In genomic region chr7:70830426-70830825, GRCh38 we compare ENCODE assay signal across 1 cellular context.
TF ChIP-seq lines count a peak whose summit lies in the region.

No MANE protein-coding gene starts in this region.

TF ChIP-seq in HepG2, 621 proteins besides CTCF, POLR2A, EP300 and RAD21 (continued from another document and continues in another):
- TF ChIP-seq ZNF512 (CRISPR knock-in tag; IDR thresholded peaks at IDR 0.05) (no peak), MIER2 (CRISPR knock-in tag; IDR thresholded peaks at IDR 0.05) (no peak), TOPORS (CRISPR knock-in tag; IDR thresholded peaks at IDR 0.05) (no peak), ETV6 (CRISPR knock-in tag; conservative IDR thresholded peaks at IDR 0.05) (no peak), ZBTB46 (CRISPR knock-in tag; IDR thresholded peaks at IDR 0.05; ENCODE audit: borderline replicate concordance) (no peak), HMGXB3 (CRISPR knock-in tag; IDR thresholded peaks at IDR 0.05; ENCODE audit: borderline replicate concordance) (no peak), POLR2AphosphoS2 (IDR thresholded peaks at IDR 0.05; ENCODE audit: low read depth, low read length) (no peak), SIN3A (IDR thresholded peaks at IDR 0.05; ENCODE audit: borderline replicate concordance, low read depth, low read length) (no peak), SNAI1 (CRISPR knock-in tag; IDR thresholded peaks at IDR 0.05; ENCODE audit: borderline replicate concordance) (no peak), ZNF773 (CRISPR knock-in tag; IDR thresholded peaks at IDR 0.05; ENCODE audit: borderline replicate concordance) (no peak), PAXIP1 (CRISPR knock-in tag; conservative IDR thresholded peaks at IDR 0.05) (peak; percentile 84), ZFY (CRISPR knock-in tag; IDR thresholded peaks at IDR 0.05) (no peak), MAZ (IDR thresholded peaks at IDR 0.05; ENCODE audit: borderline replicate concordance, low read depth, low read length) (no peak), MAZ (CRISPR knock-in tag; IDR thresholded peaks at IDR 0.05; ENCODE audit: low read depth) (no peak), DNMT3B (CRISPR knock-in tag; conservative IDR thresholded peaks at IDR 0.05) (no peak), ZFP41 (CRISPR knock-in tag; IDR thresholded peaks at IDR 0.05; ENCODE audit: borderline replicate concordance) (no peak), EEA1 (CRISPR knock-in tag; IDR thresholded peaks at IDR 0.05; ENCODE audit: borderline replicate concordance) (no peak), ZNF431 (CRISPR knock-in tag; IDR thresholded peaks at IDR 0.05; ENCODE audit: borderline replicate concordance, low read depth) (no peak), ZNF605 (CRISPR knock-in tag; IDR thresholded peaks at IDR 0.05) (no peak), CHCHD3 (CRISPR knock-in tag; IDR thresholded peaks at IDR 0.05) (no peak), ZMAT5 (CRISPR knock-in tag; IDR thresholded peaks at IDR 0.05; ENCODE audit: borderline replicate concordance, low read depth) (no peak), MEIS1 (CRISPR knock-in tag; IDR thresholded peaks at IDR 0.05; ENCODE audit: borderline replicate concordance) (0 out of 2 replicates have a peak, but pooled peaks have one; percentile 38), SNAPC4 (CRISPR knock-in tag; IDR thresholded peaks at IDR 0.05) (no peak), PREB (CRISPR knock-in tag; IDR thresholded peaks at IDR 0.05) (no peak), SMC3 (IDR thresholded peaks at IDR 0.05; ENCODE audit: low read length) (no peak), IRF9 (CRISPR knock-in tag; IDR thresholded peaks at IDR 0.05; ENCODE audit: borderline replicate concordance) (no peak), FOXJ3 (CRISPR knock-in tag; IDR thresholded peaks at IDR 0.05; ENCODE audit: borderline replicate concordance) (peak; percentile 78; the same call in 1 of the 2 replicates), IKZF1 (IDR thresholded peaks at IDR 0.05) (no peak), ZNF3 (CRISPR knock-in tag; IDR thresholded peaks at IDR 0.05) (no peak), ZNF550 (CRISPR knock-in tag; IDR thresholded peaks at IDR 0.05; ENCODE audit: borderline replicate concordance) (no peak), HHEX (CRISPR knock-in tag; IDR thresholded peaks at IDR 0.05) (0 out of 2 replicates have a peak, but pooled peaks have one; percentile 19), ZBTB43 (CRISPR knock-in tag; conservative IDR thresholded peaks at IDR 0.05) (no peak), ZNF563 (CRISPR knock-in tag; IDR thresholded peaks at IDR 0.05) (no peak), TEF (CRISPR knock-in tag; IDR thresholded peaks at IDR 0.05) (no peak), ZNF275 (CRISPR knock-in tag; IDR thresholded peaks at IDR 0.05; ENCODE audit: borderline replicate concordance) (no peak), NKX3-1 (CRISPR knock-in tag; IDR thresholded peaks at IDR 0.05) (no peak), ATM (IDR thresholded peaks at IDR 0.05; ENCODE audit: borderline replicate concordance) (no peak)
